ENCODE assay signal across 2 cellular contexts in the genomic region with DNA sequence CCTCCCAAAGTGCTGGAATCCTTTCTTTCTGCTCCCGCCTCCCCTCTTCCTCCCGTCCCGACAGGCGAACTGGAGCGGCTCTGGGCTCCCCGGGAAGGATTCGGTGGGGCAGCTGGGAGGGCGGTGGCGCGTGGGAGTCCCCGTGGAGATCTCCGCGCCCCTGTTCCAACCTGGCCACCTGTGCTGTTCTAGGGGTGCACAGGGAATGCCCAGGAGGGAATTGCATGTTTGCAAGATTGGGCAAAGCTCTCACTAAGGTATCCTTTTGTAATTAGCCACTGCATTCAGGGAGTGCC.
TF ChIP-seq lines count a peak whose summit lies in the region.

No MANE protein-coding gene starts in this region.

TF ChIP-seq in GM23338, 12 proteins besides CTCF, POLR2A, EP300 and RAD21 (continues in another document):
- TF ChIP-seq ZNF114 (CRISPR knock-in tag; IDR thresholded peaks at IDR 0.05) (no peak), POLR2AphosphoS5 (IDR thresholded peaks at IDR 0.05; ENCODE audit: low read depth) (no peak), ZNF331 (CRISPR knock-in tag; IDR thresholded peaks at IDR 0.05; ENCODE audit: low read depth) (no peak), EZH2phosphoT487 (IDR thresholded peaks at IDR 0.05; ENCODE audit: unreplicated experiment) (no peak), EZH2 (IDR thresholded peaks at IDR 0.05; ENCODE audit: low read depth, unreplicated experiment) (no peak), STAT1 (IDR thresholded peaks at IDR 0.05; ENCODE audit: unreplicated experiment) (no peak), CREB1 (CRISPR knock-in tag; IDR thresholded peaks at IDR 0.05; ENCODE audit: low read depth) (no peak), JUNB (IDR thresholded peaks at IDR 0.05; ENCODE audit: unreplicated experiment) (no peak), NANOG (IDR thresholded peaks at IDR 0.05; ENCODE audit: borderline replicate concordance) (no peak)
- TF ChIP-seq, protein P1, sequence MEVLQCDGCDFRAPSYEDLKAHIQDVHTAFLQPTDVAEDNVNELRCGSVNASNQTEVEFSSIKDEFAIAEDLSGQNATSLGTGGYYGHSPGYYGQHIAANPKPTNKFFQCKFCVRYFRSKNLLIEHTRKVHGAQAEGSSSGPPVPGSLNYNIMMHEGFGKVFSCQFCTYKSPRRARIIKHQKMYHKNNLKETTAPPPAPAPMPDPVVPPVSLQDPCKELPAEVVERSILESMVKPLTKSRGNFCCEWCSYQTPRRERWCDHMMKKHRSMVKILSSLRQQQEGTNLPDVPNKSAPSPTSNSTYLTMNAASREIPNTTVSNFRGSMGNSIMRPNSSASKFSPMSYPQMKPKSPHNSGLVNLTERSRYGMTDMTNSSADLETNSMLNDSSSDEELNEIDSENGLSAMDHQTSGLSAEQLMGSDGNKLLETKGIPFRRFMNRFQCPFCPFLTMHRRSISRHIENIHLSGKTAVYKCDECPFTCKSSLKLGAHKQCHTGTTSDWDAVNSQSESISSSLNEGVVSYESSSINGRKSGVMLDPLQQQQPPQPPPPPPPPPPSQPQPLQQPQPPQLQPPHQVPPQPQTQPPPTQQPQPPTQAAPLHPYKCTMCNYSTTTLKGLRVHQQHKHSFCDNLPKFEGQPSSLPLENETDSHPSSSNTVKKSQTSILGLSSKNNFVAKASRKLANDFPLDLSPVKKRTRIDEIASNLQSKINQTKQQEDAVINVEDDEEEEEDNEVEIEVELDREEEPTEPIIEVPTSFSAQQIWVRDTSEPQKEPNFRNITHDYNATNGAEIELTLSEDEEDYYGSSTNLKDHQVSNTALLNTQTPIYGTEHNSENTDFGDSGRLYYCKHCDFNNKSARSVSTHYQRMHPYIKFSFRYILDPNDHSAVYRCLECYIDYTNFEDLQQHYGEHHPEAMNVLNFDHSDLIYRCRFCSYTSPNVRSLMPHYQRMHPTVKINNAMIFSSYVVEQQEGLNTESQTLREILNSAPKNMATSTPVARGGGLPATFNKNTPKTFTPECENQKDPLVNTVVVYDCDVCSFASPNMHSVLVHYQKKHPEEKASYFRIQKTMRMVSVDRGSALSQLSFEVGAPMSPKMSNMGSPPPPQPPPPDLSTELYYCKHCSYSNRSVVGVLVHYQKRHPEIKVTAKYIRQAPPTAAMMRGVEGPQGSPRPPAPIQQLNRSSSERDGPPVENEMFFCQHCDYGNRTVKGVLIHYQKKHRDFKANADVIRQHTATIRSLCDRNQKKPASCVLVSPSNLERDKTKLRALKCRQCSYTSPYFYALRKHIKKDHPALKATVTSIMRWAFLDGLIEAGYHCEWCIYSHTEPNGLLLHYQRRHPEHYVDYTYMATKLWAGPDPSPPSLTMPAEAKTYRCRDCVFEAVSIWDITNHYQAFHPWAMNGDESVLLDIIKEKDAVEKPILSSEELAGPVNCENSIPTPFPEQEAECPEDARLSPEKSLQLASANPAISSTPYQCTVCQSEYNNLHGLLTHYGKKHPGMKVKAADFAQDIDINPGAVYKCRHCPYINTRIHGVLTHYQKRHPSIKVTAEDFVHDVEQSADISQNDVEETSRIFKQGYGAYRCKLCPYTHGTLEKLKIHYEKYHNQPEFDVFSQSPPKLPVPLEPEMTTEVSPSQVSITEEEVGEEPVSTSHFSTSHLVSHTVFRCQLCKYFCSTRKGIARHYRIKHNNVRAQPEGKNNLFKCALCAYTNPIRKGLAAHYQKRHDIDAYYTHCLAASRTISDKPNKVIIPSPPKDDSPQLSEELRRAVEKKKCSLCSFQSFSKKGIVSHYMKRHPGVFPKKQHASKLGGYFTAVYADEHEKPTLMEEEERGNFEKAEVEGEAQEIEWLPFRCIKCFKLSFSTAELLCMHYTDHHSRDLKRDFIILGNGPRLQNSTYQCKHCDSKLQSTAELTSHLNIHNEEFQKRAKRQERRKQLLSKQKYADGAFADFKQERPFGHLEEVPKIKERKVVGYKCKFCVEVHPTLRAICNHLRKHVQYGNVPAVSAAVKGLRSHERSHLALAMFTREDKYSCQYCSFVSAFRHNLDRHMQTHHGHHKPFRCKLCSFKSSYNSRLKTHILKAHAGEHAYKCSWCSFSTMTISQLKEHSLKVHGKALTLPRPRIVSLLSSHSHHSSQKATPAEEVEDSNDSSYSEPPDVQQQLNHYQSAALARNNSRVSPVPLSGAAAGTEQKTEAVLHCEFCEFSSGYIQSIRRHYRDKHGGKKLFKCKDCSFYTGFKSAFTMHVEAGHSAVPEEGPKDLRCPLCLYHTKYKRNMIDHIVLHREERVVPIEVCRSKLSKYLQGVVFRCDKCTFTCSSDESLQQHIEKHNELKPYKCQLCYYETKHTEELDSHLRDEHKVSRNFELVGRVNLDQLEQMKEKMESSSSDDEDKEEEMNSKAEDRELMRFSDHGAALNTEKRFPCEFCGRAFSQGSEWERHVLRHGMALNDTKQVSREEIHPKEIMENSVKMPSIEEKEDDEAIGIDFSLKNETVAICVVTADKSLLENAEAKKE (CRISPR knock-in tag; IDR thresholded peaks at IDR 0.05) = no peak
- TF ChIP-seq, protein P2, sequence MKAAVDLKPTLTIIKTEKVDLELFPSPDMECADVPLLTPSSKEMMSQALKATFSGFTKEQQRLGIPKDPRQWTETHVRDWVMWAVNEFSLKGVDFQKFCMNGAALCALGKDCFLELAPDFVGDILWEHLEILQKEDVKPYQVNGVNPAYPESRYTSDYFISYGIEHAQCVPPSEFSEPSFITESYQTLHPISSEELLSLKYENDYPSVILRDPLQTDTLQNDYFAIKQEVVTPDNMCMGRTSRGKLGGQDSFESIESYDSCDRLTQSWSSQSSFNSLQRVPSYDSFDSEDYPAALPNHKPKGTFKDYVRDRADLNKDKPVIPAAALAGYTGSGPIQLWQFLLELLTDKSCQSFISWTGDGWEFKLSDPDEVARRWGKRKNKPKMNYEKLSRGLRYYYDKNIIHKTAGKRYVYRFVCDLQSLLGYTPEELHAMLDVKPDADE (IDR thresholded peaks at IDR 0.05) = no peak

TF ChIP-seq in GM12878, 131 proteins besides CTCF, POLR2A, EP300 and RAD21:
- no peak for TF ChIP-seq ZNF217 (IDR thresholded peaks at IDR 0.05)
- TF ChIP-seq, protein P3, sequence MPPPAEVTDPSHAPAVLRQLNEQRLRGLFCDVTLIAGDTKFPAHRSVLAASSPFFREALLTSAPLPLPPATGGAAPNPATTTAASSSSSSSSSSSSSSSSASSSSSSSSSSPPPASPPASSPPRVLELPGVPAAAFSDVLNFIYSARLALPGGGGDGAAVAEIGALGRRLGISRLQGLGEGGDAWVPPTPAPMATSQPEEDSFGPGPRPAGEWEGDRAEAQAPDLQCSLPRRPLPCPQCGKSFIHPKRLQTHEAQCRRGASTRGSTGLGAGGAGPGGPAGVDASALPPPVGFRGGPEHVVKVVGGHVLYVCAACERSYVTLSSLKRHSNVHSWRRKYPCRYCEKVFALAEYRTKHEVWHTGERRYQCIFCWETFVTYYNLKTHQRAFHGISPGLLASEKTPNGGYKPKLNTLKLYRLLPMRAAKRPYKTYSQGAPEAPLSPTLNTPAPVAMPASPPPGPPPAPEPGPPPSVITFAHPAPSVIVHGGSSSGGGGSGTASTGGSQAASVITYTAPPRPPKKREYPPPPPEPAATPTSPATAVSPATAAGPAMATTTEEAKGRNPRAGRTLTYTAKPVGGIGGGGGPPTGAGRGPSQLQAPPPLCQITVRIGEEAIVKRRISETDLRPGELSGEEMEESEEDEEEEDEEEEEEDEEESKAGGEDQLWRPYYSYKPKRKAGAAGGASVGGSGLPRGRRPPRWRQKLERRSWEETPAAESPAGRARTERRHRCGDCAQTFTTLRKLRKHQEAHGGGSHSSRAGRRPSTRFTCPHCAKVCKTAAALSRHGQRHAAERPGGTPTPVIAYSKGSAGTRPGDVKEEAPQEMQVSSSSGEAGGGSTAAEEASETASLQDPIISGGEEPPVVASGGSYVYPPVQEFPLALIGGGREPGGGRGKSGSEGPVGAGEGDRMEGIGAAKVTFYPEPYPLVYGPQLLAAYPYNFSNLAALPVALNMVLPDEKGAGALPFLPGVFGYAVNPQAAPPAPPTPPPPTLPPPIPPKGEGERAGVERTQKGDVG (CRISPR knock-in tag; IDR thresholded peaks at IDR 0.05) = no peak
